23 cellular contexts compared by ENCODE assay signal in genomic region chr3:60434945-60435344, GRCh38.
"Had no signal": no experiment of that assay in that cellular context is flagged by ENCODE, and none has a peak within 500 bp of the region (broad histone marks: within the 10 kb centered on the region; RNA-seq: fewer than 3 reads in every experiment).

No MANE protein-coding gene starts in this region.

- H3K36me3 ChIP-seq: colonic mucosa, esophagus muscularis mucosa, gastroesophageal sphincter, left ventricle myocardium inferior, lower lobe of right lung, right atrium auricular region, sigmoid colon, thyroid gland, upper lobe of left lung, vagina had no signal

- H3K27me3 ChIP-seq: colonic mucosa, esophagus muscularis mucosa, gastroesophageal sphincter, right atrium auricular region, sigmoid colon, thyroid gland, upper lobe of left lung, vagina had no signal

- H3K4me1 Mint-ChIP-seq: immature natural killer cell, memory B cell, naive B cell had no signal

- H3K27ac ChIP-seq: colonic mucosa, epithelial cell of prostate, esophagus muscularis mucosa, gastroesophageal sphincter, left ventricle myocardium inferior, lower lobe of right lung, right atrium auricular region, sigmoid colon, skin epidermis, thyroid gland, upper lobe of left lung, vagina had no signal

- H3K4me3 ChIP-seq: colonic mucosa, esophagus muscularis mucosa, gastroesophageal sphincter, left ventricle myocardium inferior, lower lobe of right lung, right atrium auricular region, sigmoid colon, skin epidermis, thyroid gland, upper lobe of left lung, vagina had no signal

- H3K4me1 ChIP-seq: colonic mucosa, esophagus muscularis mucosa, gastroesophageal sphincter, left ventricle myocardium inferior, lower lobe of right lung, right atrium auricular region, sigmoid colon, upper lobe of left lung, vagina had no signal

- H3K4me3 Mint-ChIP-seq: immature natural killer cell, memory B cell, naive B cell, nephron had no signal

- DNase-seq: colonic mucosa; effector CD4-positive, alpha-beta T cell; foreskin fibroblast; glutamatergic neuron; immature natural killer cell; kidney; left cardiac atrium; left ventricle myocardium inferior; lower lobe of right lung; naive B cell; sigmoid colon; stimulated activated CD4-positive, alpha-beta T cell treated with anti-CD3 and anti-CD28 coated beads, Interleukin-2, amount 100 ng/mL, for 48 hours; stimulated activated naive CD4-positive, alpha-beta T cell treated with Interleukin-2 at 50 U/mL for 16 hours; thyroid gland; upper lobe of left lung had no signal

- ATAC-seq: gastroesophageal sphincter, left cardiac atrium, lower lobe of right lung had no signal

- H3K9me3 ChIP-seq: colonic mucosa, esophagus muscularis mucosa, gastroesophageal sphincter, left ventricle myocardium inferior, lower lobe of right lung, right atrium auricular region, sigmoid colon, thyroid gland, upper lobe of left lung, vagina had no signal

- H3K27ac Mint-ChIP-seq: immature natural killer cell, memory B cell had no signal

- H3K27me3 Mint-ChIP-seq: memory B cell, naive B cell had no signal

- H3K36me3 Mint-ChIP-seq: immature natural killer cell, memory B cell, naive B cell had no signal

- H3K9me3 Mint-ChIP-seq: immature natural killer cell, memory B cell, nephron had no signal
